7 cellular contexts compared by ENCODE assay signal in the genomic region with DNA sequence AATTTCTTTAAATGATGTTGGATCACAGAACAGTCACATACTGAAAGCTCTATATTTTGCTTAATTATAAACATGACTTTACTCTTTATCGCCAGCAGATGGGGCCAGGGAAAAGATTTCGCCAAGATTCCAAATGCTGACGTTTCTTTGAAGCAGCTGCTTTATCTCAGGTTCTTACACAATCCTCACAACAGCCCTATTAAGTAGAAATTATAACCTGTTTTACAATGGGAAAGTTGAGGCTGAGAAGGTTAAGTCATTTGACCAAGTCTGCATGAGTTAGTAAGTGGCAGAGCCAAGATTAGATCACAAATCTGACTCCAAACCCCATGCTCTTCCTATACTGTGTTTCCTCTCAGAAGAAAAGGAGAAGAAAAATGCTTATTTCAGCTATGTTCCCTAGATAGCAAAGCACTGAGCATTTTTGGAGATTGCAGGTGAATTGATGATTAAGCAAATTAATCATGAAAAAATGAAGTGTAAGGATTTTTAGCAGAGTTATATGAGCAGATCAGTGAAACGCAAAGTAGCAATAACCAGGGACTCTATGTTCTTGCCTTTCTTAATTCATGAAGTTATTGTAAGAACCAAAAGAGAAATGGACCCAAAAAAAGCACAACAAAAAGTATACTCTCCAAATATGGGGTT.
DNase-seq lines count a peak whose midpoint lies in the region; ATAC-seq and TF ChIP-seq lines count a peak whose summit lies in the region.

No MANE protein-coding gene starts in this region.

- TF ChIP-seq CTCF in GM06990 (IDR thresholded peaks at IDR 0.05; ENCODE audit: insufficient read depth, low read length, poor library complexity, severe bottlenecking) = peak; percentile 48

- DNase-seq in GM06990 (ENCODE audit: extremely low read depth, insufficient read length) = no peak
- DNase-seq in LoVo (ENCODE audit: low spot score) = peak; percentile 52
- peak; percentile 79 for DNase-seq in astrocyte of the hippocampus (ENCODE audit: low read depth, low spot score)
- peak; percentile 77 for DNase-seq in left kidney (ENCODE audit: low read depth, low spot score)
- DNase-seq in GDM1 (lab: John Stamatoyannopoulos, UW) = no peak
- DNase-seq in activated gamma-delta T cell treated with Interleukin-2 at 50 U/mL for 16 hours = no peak

- no peak overlapping the region for H3K4me3 ChIP-seq in GM06990 (replicated peaks; ENCODE audit: low read depth, low read length)

- H3K27me3 ChIP-seq in GM06990 (replicated peaks; ENCODE audit: control insufficient read depth, insufficient read depth, low read length) = no peaks in the 10 kb centered on the region

- peak; percentile 61 for ATAC-seq in GM21717 (IDR thresholded peaks at IDR 0.05; ENCODE audit: unreplicated experiment)

- no peaks in the 10 kb centered on the region for H3K36me3 ChIP-seq in GM06990 (ENCODE audit: control insufficient read depth, insufficient read depth, low read length)

Comparison
In these comparisons a context has a peak if more than half of its experiments do, and no peak if none do; other contexts are left out.
1. DNase-seq: peak in LoVo (single experiment), astrocyte of the hippocampus (single experiment) and left kidney (single experiment); none in GM06990 (single experiment), GDM1 (single experiment) and activated gamma-delta T cell treated with Interleukin-2 at 50 U/mL for 16 hours (single experiment).